In the genomic region with DNA sequence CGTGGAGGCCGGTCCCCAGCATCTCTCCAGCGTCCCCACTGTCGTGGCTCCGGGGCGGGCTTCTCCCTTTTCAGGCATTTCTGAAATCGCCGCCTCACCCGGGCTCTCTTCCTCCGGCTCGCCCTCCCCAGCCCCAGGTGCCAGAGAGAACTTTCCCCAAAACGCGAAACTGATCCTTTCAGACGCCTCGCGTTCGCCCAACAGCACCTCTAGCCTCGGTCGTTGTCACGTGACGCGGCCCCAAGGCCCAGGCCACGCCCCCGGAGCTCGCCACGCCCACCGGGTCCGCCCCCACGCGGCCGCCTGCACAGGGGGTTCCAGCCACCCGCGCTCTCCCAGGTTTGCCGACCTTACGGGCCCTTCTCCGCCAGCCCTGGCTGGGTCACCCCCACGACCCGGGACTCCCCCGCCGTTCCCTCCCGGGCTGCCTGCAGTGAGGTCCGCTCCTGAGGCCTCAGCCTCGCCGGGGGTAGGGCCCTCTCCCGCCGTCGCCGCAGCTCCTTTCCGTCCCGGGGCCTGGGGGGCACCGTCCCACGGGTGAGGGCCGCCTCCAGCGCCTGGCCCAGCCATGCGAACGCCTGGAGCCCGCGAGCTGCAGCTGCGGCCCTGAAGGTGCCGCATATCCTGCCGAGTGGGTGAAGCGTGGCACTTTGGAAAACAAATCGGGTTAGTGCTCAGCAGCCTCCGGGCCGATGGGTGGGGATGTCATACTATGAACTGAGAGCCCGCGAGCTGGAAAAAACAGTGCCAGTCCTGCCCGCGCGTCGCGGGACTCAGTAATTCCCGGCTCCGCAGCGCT, we compare ENCODE assay signal across 1 cellular context.
TF ChIP-seq lines count a peak whose summit lies in the region.

No MANE protein-coding gene starts in this region.

TF ChIP-seq in HepG2, 621 proteins besides CTCF, POLR2A, EP300 and RAD21 (continued from another document and continues in another):
- TF ChIP-seq, protein P1, sequence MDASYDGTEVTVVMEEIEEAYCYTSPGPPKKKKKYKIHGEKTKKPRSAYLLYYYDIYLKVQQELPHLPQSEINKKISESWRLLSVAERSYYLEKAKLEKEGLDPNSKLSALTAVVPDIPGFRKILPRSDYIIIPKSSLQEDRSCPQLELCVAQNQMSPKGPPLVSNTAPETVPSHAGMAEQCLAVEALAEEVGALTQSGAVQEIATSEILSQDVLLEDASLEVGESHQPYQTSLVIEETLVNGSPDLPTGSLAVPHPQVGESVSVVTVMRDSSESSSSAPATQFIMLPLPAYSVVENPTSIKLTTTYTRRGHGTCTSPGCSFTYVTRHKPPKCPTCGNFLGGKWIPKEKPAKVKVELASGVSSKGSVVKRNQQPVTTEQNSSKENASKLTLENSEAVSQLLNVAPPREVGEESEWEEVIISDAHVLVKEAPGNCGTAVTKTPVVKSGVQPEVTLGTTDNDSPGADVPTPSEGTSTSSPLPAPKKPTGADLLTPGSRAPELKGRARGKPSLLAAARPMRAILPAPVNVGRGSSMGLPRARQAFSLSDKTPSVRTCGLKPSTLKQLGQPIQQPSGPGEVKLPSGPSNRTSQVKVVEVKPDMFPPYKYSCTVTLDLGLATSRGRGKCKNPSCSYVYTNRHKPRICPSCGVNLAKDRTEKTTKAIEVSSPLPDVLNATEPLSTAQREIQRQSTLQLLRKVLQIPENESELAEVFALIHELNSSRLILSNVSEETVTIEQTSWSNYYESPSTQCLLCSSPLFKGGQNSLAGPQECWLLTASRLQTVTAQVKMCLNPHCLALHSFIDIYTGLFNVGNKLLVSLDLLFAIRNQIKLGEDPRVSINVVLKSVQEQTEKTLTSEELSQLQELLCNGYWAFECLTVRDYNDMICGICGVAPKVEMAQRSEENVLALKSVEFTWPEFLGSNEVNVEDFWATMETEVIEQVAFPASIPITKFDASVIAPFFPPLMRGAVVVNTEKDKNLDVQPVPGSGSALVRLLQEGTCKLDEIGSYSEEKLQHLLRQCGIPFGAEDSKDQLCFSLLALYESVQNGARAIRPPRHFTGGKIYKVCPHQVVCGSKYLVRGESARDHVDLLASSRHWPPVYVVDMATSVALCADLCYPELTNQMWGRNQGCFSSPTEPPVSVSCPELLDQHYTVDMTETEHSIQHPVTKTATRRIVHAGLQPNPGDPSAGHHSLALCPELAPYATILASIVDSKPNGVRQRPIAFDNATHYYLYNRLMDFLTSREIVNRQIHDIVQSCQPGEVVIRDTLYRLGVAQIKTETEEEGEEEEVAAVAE (CRISPR knock-in tag; IDR thresholded peaks at IDR 0.05; ENCODE audit: borderline replicate concordance), result no peak
- no peak for TF ChIP-seq CENPT (CRISPR knock-in tag; IDR thresholded peaks at IDR 0.05; ENCODE audit: low read depth)
- TF ChIP-seq CC2D1A (CRISPR knock-in tag; IDR thresholded peaks at IDR 0.05), result no peak
- TF ChIP-seq HNRNPL (IDR thresholded peaks at IDR 0.05; ENCODE audit: low read depth, low read length), result no peak
- 0 out of 2 replicates have a peak, but pooled peaks have one; percentile 34 for TF ChIP-seq JUN (CRISPR knock-in tag; IDR thresholded peaks at IDR 0.05)
- TF ChIP-seq, protein P2, sequence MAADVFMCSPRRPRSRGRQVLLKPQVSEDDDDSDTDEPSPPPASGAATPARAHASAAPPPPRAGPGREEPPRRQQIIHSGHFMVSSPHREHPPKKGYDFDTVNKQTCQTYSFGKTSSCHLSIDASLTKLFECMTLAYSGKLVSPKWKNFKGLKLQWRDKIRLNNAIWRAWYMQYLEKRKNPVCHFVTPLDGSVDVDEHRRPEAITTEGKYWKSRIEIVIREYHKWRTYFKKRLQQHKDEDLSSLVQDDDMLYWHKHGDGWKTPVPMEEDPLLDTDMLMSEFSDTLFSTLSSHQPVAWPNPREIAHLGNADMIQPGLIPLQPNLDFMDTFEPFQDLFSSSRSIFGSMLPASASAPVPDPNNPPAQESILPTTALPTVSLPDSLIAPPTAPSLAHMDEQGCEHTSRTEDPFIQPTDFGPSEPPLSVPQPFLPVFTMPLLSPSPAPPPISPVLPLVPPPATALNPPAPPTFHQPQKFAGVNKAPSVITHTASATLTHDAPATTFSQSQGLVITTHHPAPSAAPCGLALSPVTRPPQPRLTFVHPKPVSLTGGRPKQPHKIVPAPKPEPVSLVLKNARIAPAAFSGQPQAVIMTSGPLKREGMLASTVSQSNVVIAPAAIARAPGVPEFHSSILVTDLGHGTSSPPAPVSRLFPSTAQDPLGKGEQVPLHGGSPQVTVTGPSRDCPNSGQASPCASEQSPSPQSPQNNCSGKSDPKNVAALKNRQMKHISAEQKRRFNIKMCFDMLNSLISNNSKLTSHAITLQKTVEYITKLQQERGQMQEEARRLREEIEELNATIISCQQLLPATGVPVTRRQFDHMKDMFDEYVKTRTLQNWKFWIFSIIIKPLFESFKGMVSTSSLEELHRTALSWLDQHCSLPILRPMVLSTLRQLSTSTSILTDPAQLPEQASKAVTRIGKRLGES (CRISPR knock-in tag; IDR thresholded peaks at IDR 0.05; ENCODE audit: borderline replicate concordance), result no peak
- no peak for TF ChIP-seq NR2C2 (CRISPR knock-in tag; IDR thresholded peaks at IDR 0.05; ENCODE audit: borderline replicate concordance)
- peak; percentile 79 for TF ChIP-seq NRL (CRISPR knock-in tag; IDR thresholded peaks at IDR 0.05; ENCODE audit: borderline replicate concordance)
- TF ChIP-seq ATRX (CRISPR knock-in tag; IDR thresholded peaks at IDR 0.05; ENCODE audit: borderline replicate concordance), result no peak
- TF ChIP-seq ZNF879 (CRISPR knock-in tag; IDR thresholded peaks at IDR 0.05), result peak; percentile 92; the same call in 1 of the 2 replicates
- TF ChIP-seq ZNF788 (CRISPR knock-in tag; IDR thresholded peaks at IDR 0.05; ENCODE audit: borderline replicate concordance), result peak; percentile 39; the same call in 1 of the 2 replicates
- no peak for TF ChIP-seq MEIS1 (CRISPR knock-in tag; IDR thresholded peaks at IDR 0.05; ENCODE audit: borderline replicate concordance)
- TF ChIP-seq, protein P3, sequence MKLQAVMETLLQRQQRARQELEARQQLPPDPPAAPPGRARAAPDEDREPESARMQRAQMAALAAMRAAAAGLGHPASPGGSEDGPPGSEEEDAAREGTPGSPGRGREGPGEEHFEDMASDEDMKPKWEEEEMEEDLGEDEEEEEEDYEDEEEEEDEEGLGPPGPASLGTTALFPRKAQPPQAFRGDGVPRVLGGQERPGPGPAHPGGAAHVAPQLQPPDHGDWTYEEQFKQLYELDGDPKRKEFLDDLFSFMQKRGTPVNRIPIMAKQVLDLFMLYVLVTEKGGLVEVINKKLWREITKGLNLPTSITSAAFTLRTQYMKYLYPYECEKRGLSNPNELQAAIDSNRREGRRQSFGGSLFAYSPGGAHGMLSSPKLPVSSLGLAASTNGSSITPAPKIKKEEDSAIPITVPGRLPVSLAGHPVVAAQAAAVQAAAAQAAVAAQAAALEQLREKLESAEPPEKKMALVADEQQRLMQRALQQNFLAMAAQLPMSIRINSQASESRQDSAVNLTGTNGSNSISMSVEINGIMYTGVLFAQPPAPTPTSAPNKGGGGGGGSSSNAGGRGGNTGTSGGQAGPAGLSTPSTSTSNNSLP (IDR thresholded peaks at IDR 0.05; ENCODE audit: low read depth, low read length), result no peak
- TF ChIP-seq, protein P4, sequence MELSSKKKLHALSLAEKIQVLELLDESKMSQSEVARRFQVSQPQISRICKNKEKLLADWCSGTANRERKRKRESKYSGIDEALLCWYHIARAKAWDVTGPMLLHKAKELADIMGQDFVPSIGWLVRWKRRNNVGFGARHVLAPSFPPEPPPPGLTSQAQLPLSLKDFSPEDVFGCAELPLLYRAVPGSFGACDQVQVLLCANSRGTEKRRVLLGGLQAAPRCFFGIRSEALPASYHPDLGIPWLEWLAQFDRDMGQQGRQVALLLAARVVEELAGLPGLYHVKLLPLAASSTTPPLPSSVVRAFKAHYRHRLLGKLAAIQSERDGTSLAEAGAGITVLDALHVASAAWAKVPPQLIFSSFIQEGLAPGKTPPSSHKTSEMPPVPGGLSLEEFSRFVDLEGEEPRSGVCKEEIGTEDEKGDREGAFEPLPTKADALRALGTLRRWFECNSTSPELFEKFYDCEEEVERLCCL (CRISPR knock-in tag; IDR thresholded peaks at IDR 0.05; ENCODE audit: borderline replicate concordance), result no peak
- peak; percentile 69 for TF ChIP-seq SAP130 (CRISPR knock-in tag; IDR thresholded peaks at IDR 0.05; ENCODE audit: low read depth)
- TF ChIP-seq KLF9 (CRISPR knock-in tag; IDR thresholded peaks at IDR 0.05; ENCODE audit: low read depth), result no peak
- no peak for TF ChIP-seq MTF2 (CRISPR knock-in tag; IDR thresholded peaks at IDR 0.05; ENCODE audit: borderline replicate concordance)
- TF ChIP-seq NCOA5 (CRISPR knock-in tag; IDR thresholded peaks at IDR 0.05), result no peak
- no peak for TF ChIP-seq ZFP1 (CRISPR knock-in tag; IDR thresholded peaks at IDR 0.05)
- TF ChIP-seq ZNF282 (IDR thresholded peaks at IDR 0.05; ENCODE audit: partially characterized antibody), result no peak
- no peak for TF ChIP-seq ZNF724P (CRISPR knock-in tag; IDR thresholded peaks at IDR 0.05; ENCODE audit: borderline replicate concordance)
- TF ChIP-seq ZNF652 (CRISPR knock-in tag; IDR thresholded peaks at IDR 0.05; ENCODE audit: borderline replicate concordance, low read depth), result no peak
- TF ChIP-seq, protein P5, sequence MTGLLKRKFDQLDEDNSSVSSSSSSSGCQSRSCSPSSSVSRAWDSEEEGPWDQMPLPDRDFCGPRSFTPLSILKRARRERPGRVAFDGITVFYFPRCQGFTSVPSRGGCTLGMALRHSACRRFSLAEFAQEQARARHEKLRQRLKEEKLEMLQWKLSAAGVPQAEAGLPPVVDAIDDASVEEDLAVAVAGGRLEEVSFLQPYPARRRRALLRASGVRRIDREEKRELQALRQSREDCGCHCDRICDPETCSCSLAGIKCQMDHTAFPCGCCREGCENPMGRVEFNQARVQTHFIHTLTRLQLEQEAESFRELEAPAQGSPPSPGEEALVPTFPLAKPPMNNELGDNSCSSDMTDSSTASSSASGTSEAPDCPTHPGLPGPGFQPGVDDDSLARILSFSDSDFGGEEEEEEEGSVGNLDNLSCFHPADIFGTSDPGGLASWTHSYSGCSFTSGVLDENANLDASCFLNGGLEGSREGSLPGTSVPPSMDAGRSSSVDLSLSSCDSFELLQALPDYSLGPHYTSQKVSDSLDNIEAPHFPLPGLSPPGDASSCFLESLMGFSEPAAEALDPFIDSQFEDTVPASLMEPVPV (CRISPR knock-in tag; IDR thresholded peaks at IDR 0.05), result no peak; the same call in 1 of the 2 replicates
- peak; percentile 47; the same call in 1 of the 2 replicates for TF ChIP-seq ZNF451 (CRISPR knock-in tag; IDR thresholded peaks at IDR 0.05)
- TF ChIP-seq, protein P6, sequence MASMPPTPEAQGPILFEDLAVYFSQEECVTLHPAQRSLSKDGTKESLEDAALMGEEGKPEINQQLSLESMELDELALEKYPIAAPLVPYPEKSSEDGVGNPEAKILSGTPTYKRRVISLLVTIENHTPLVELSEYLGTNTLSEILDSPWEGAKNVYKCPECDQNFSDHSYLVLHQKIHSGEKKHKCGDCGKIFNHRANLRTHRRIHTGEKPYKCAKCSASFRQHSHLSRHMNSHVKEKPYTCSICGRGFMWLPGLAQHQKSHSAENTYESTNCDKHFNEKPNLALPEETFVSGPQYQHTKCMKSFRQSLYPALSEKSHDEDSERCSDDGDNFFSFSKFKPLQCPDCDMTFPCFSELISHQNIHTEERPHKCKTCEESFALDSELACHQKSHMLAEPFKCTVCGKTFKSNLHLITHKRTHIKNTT (CRISPR knock-in tag; IDR thresholded peaks at IDR 0.05), result no peak
- TF ChIP-seq FOSL1 (CRISPR knock-in tag; IDR thresholded peaks at IDR 0.05; ENCODE audit: borderline replicate concordance), result 0 out of 2 replicates have a peak, but pooled peaks have one; percentile 3
- TF ChIP-seq POLR2AphosphoS5 (IDR thresholded peaks at IDR 0.05; ENCODE audit: low read depth, low read length), result 0 out of 2 replicates have a peak, but pooled peaks have one; percentile 42
- no peak for TF ChIP-seq TBL1XR1 (IDR thresholded peaks at IDR 0.05; ENCODE audit: borderline replicate concordance, low read length, partially characterized antibody)
- TF ChIP-seq SOX13 (IDR thresholded peaks at IDR 0.05), result no peak
- no peak for TF ChIP-seq SOX13 (CRISPR knock-in tag; conservative IDR thresholded peaks at IDR 0.05 in 1 of 2, IDR thresholded peaks at IDR 0.05 in 1 of 2)
- TF ChIP-seq, protein P7, sequence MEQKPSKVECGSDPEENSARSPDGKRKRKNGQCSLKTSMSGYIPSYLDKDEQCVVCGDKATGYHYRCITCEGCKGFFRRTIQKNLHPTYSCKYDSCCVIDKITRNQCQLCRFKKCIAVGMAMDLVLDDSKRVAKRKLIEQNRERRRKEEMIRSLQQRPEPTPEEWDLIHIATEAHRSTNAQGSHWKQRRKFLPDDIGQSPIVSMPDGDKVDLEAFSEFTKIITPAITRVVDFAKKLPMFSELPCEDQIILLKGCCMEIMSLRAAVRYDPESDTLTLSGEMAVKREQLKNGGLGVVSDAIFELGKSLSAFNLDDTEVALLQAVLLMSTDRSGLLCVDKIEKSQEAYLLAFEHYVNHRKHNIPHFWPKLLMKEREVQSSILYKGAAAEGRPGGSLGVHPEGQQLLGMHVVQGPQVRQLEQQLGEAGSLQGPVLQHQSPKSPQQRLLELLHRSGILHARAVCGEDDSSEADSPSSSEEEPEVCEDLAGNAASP (CRISPR knock-in tag; IDR thresholded peaks at IDR 0.05; ENCODE audit: borderline replicate concordance), result peak; percentile 44; the same call in 1 of the 2 replicates
- no peak for TF ChIP-seq MEIS2 (CRISPR knock-in tag; IDR thresholded peaks at IDR 0.05)
- TF ChIP-seq FOXA1 (IDR thresholded peaks at IDR 0.05), result no peak
- TF ChIP-seq FOXA1 (CRISPR knock-in tag; IDR thresholded peaks at IDR 0.05), result no peak
- TF ChIP-seq PAWR (CRISPR knock-in tag; IDR thresholded peaks at IDR 0.05; ENCODE audit: borderline replicate concordance), result no peak
- peak; percentile 38; the same call in 1 of the 2 replicates for TF ChIP-seq FOXA3 (CRISPR knock-in tag; IDR thresholded peaks at IDR 0.05)
- peak; percentile 87 for TF ChIP-seq RNF2 (conservative IDR thresholded peaks at IDR 0.05; ENCODE audit: low read depth)
- TF ChIP-seq ZNF781 (CRISPR knock-in tag; IDR thresholded peaks at IDR 0.05; ENCODE audit: borderline replicate concordance, not compliant biosample characterization), result peak; percentile 28
- TF ChIP-seq, protein P8, sequence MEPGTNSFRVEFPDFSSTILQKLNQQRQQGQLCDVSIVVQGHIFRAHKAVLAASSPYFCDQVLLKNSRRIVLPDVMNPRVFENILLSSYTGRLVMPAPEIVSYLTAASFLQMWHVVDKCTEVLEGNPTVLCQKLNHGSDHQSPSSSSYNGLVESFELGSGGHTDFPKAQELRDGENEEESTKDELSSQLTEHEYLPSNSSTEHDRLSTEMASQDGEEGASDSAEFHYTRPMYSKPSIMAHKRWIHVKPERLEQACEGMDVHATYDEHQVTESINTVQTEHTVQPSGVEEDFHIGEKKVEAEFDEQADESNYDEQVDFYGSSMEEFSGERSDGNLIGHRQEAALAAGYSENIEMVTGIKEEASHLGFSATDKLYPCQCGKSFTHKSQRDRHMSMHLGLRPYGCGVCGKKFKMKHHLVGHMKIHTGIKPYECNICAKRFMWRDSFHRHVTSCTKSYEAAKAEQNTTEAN (CRISPR knock-in tag; conservative IDR thresholded peaks at IDR 0.05), result no peak; the same call in 1 of the 2 replicates
- no peak for TF ChIP-seq TCF12 (IDR thresholded peaks at IDR 0.05)
- no peak; the same call in 1 of the 2 replicates for TF ChIP-seq TCF12 (CRISPR knock-in tag; IDR thresholded peaks at IDR 0.05)
- no peak for TF ChIP-seq ZNF350 (CRISPR knock-in tag; IDR thresholded peaks at IDR 0.05; ENCODE audit: borderline replicate concordance, low read depth)
- TF ChIP-seq FLYWCH1 (CRISPR knock-in tag; IDR thresholded peaks at IDR 0.05), result no peak
- TF ChIP-seq SNRNP70 (IDR thresholded peaks at IDR 0.05; ENCODE audit: low read depth, low read length), result no peak
- no peak for TF ChIP-seq ZNF256 (CRISPR knock-in tag; conservative IDR thresholded peaks at IDR 0.05)
- 0 out of 2 replicates have a peak, but pooled peaks have one; percentile 33 for TF ChIP-seq KDM2A (CRISPR knock-in tag; IDR thresholded peaks at IDR 0.05; ENCODE audit: borderline replicate concordance, low read depth)
- no peak; the same call in 1 of the 2 replicates for TF ChIP-seq JUNB (CRISPR knock-in tag; IDR thresholded peaks at IDR 0.05; ENCODE audit: borderline replicate concordance)
- no peak for TF ChIP-seq ZNF780A (CRISPR knock-in tag; IDR thresholded peaks at IDR 0.05)
